ENCODE assay signal across 8 cellular contexts in genomic region chrX:151505796-151506195, GRCh38.
A peak's percentile ranks its signal among the peaks of the same experiment; 100 is the strongest.
DNase-seq lines count a peak whose midpoint lies in the region; ATAC-seq and TF ChIP-seq lines count a peak whose summit lies in the region.

No MANE protein-coding gene starts in this region.

- H3K4me3 Mint-ChIP-seq in stimulated activated effector memory CD8-positive, alpha-beta T cell treated with anti-CD3 and anti-CD28 coated beads, Interleukin-12 subunit alpha, Interleukin-12 subunit beta, amount 100 ng/mL, for 72 hours = no peak overlapping the region

- H3K27ac Mint-ChIP-seq in stimulated activated effector memory CD8-positive, alpha-beta T cell treated with anti-CD3 and anti-CD28 coated beads, Interleukin-12 subunit alpha, Interleukin-12 subunit beta, amount 100 ng/mL, for 72 hours = no peak overlapping the region

- no peak for TF ChIP-seq POLR2A in NB4 (IDR thresholded peaks at IDR 0.05; ENCODE audit: extremely low read depth, insufficient read length)

- H3K36me3 Mint-ChIP-seq in stimulated activated effector memory CD8-positive, alpha-beta T cell treated with anti-CD3 and anti-CD28 coated beads, Interleukin-12 subunit alpha, Interleukin-12 subunit beta, amount 100 ng/mL, for 72 hours = no peaks in the 10 kb centered on the region

- H3K4me3 ChIP-seq in NB4 (ENCODE audit: low read depth, low read length) = no peak overlapping the region
- no peak overlapping the region for H3K4me3 ChIP-seq in epithelial cell of esophagus (ENCODE audit: low read length)

- no peaks in the 10 kb centered on the region for H3K9me3 Mint-ChIP-seq in stimulated activated effector memory CD8-positive, alpha-beta T cell treated with anti-CD3 and anti-CD28 coated beads, Interleukin-12 subunit alpha, Interleukin-12 subunit beta, amount 100 ng/mL, for 72 hours

- TF ChIP-seq CTCF in NB4 (IDR thresholded peaks at IDR 0.05; ENCODE audit: low read depth, low read length) = peak; percentile 62
- TF ChIP-seq CTCF in epithelial cell of esophagus (IDR thresholded peaks at IDR 0.05; ENCODE audit: insufficient read depth, low read depth, low read length, missing control alignments) = peak; percentile 65

- DNase-seq in AG20443 (ENCODE audit: low spot score) (peak; percentile 35), GM04503 (ENCODE audit: low read depth) (peak; percentile 0), NB4 (ENCODE audit: low read depth) (peak; percentile 52), epithelial cell of esophagus (ENCODE audit: low read depth) (peak; percentile 42)
- no peak for DNase-seq in stimulated activated effector memory CD8-positive, alpha-beta T cell treated with anti-CD3 and anti-CD28 coated beads, Interleukin-12 subunit alpha, Interleukin-12 subunit beta, amount 100 ng/mL, for 72 hours (ENCODE audit: low spot score in 2 of 2)
- no peak for DNase-seq in stimulated activated CD4-positive, alpha-beta T cell treated with anti-CD3 and anti-CD28 coated beads, Interleukin-12 subunit alpha, Interleukin-12 subunit beta, amount 100 ng/mL, for 4 hours

- H3K4me1 Mint-ChIP-seq in stimulated activated effector memory CD8-positive, alpha-beta T cell treated with anti-CD3 and anti-CD28 coated beads, Interleukin-12 subunit alpha, Interleukin-12 subunit beta, amount 100 ng/mL, for 72 hours = no peaks in the 10 kb centered on the region

- no peak for ATAC-seq in HG03442 (IDR thresholded peaks at IDR 0.05; ENCODE audit: unreplicated experiment)
- ATAC-seq in stimulated activated effector memory CD8-positive, alpha-beta T cell treated with anti-CD3 and anti-CD28 coated beads, Interleukin-12 subunit alpha, Interleukin-12 subunit beta, amount 100 ng/mL, for 72 hours = no peak
- no peak for ATAC-seq in HG03571 (IDR thresholded peaks at IDR 0.05; ENCODE audit: unreplicated experiment)

Comparison
In these comparisons a context has a peak if more than half of its experiments do, and no peak if none do; other contexts are left out.
1. DNase-seq: peak in AG20443 (single experiment), GM04503 (single experiment), NB4 (single experiment) and epithelial cell of esophagus (single experiment); none in stimulated activated effector memory CD8-positive, alpha-beta T cell treated with anti-CD3 and anti-CD28 coated beads, Interleukin-12 subunit alpha, Interleukin-12 subunit beta, amount 100 ng/mL, for 72 hours (0 of 2) and stimulated activated CD4-positive, alpha-beta T cell treated with anti-CD3 and anti-CD28 coated beads, Interleukin-12 subunit alpha, Interleukin-12 subunit beta, amount 100 ng/mL, for 4 hours (single experiment).